11 cellular contexts compared by ENCODE assay signal in genomic region chr9:120791161-120791560, GRCh38. TPM values are rescaled to one million over a fixed set of nuclear protein-coding genes. Genes with fewer than 3 reads are reported as not detected.
DNase-seq lines count a peak whose midpoint lies in the region; TF ChIP-seq lines count a peak whose summit lies in the region.
"Had no signal": no experiment of that assay in that cellular context is flagged by ENCODE, and none has a peak within 500 bp of the region (broad histone marks: within the 10 kb centered on the region; RNA-seq: fewer than 3 reads in every experiment).

No MANE protein-coding gene starts in this region.

- no peaks in the 10 kb centered on the region for H3K27me3 Mint-ChIP-seq in activated CD4-positive, alpha-beta T cell treated with anti-CD3 and anti-CD28 coated beads, Interleukin-2, amount 10 ng/mL, durations not matched to agents 24 days and 14 days
- H3K27me3 Mint-ChIP-seq: stimulated activated naive B cell treated with anti-CD40 and anti-IgM and Interleukin-4, amounts not matched to agents 10 μg/mL and 1 μg/mL and 100 μg/mL, for 72 hours had no signal

- no peaks in the 10 kb centered on the region for H3K9me3 Mint-ChIP-seq in activated CD4-positive, alpha-beta T cell treated with anti-CD3 and anti-CD28 coated beads, Interleukin-2, amount 10 ng/mL, durations not matched to agents 24 days and 14 days
- H3K9me3 Mint-ChIP-seq: stimulated activated naive B cell treated with anti-CD40 and anti-IgM and Interleukin-4, amounts not matched to agents 10 μg/mL and 1 μg/mL and 100 μg/mL, for 72 hours had no signal

- peaks cover 37% of the 10 kb centered on the region for H3K4me1 ChIP-seq in OCI-LY7 (ENCODE audit: insufficient read depth, low read length, poor library complexity, severe bottlenecking)
- peaks cover 46 to 70% of the 10 kb centered on the region in 2 experiments for H3K4me1 ChIP-seq in neutrophil (ENCODE audit: control insufficient read depth in 1 of 2, insufficient read depth in 1 of 2, low read depth in 1 of 2, low read length in 1 of 2)

- CTCF ChIA-PET in OCI-LY7 (lab: Charles Lee; ENCODE audit: unreplicated experiment), result no interaction called here

- no peaks in the 10 kb centered on the region for H3K27me3 ChIP-seq in neutrophil

- H3K4me1 Mint-ChIP-seq in activated CD4-positive, alpha-beta T cell treated with anti-CD3 and anti-CD28 coated beads, Interleukin-2, amount 10 ng/mL, durations not matched to agents 24 days and 14 days, result peaks cover 54% of the 10 kb centered on the region

- no TSS peak for BruUV-seq in OCI-LY7 (replicated peaks; lab: Mats Ljungman, UMichigan)

- peaks cover 4% of the 10 kb centered on the region; the same call in 1 of the 2 replicates for H4K20me1 ChIP-seq in OCI-LY7 (ENCODE audit: insufficient read depth, low read length)

- peak overlapping the region; percentile 86 for H3K4me3 Mint-ChIP-seq in activated CD4-positive, alpha-beta T cell treated with anti-CD3 and anti-CD28 coated beads, Interleukin-2, amount 10 ng/mL, durations not matched to agents 24 days and 14 days

- intact Hi-C loops in activated CD4-positive, alpha-beta T cell treated with anti-CD3 and anti-CD28 coated beads, Interleukin-2, amount 10 ng/mL, durations not matched to agents 24 days and 14 days (cut with micrococcal nuclease), result loop anchor here (10.0 kb wide), 1 partner anchor 76 kb away; the partner anchor contains the start of gene MEGF9
- intact Hi-C loops in OCI-LY7 (cut with micrococcal nuclease; ENCODE audit: unreplicated experiment), result no loop called here

- no peak for DNase-seq in activated CD4-positive, alpha-beta T cell treated with anti-CD3 and anti-CD28 coated beads, Interleukin-2, amount 10 ng/mL, durations not matched to agents 24 days and 14 days
- no peak for DNase-seq in activated CD4-positive, alpha-beta T cell treated with anti-CD3 and anti-CD28 coated beads for 48 hours
- DNase-seq in OCI-LY7 (ENCODE audit: low spot score), result no peak
- peak; percentile 25 to 33 for DNase-seq in dermis microvascular lymphatic vessel endothelial cell (ENCODE audit: low read depth in 2 of 2)
- no peak for DNase-seq in stimulated activated CD4-positive, alpha-beta T cell treated with anti-CD3 and anti-CD28 coated beads, Interleukin-2, amount 100 ng/mL, for 24 hours
- no peak for DNase-seq in GM10266 (ENCODE audit: extremely low spot score)
- DNase-seq in cerebellar nuclear complex (lab: John Stamatoyannopoulos, UW), result no peak
- DNase-seq: ACHN; NCI-H2029 treated with DMSO at 0.1 percent for 48 hours; stimulated activated naive B cell treated with anti-CD40 and anti-IgM and Interleukin-4, amounts not matched to agents 10 μg/mL and 1 μg/mL and 100 μg/mL, for 72 hours had no signal

- H3K9me3 ChIP-seq in OCI-LY7 (ENCODE audit: low read length), result no peaks in the 10 kb centered on the region
- no peaks in the 10 kb centered on the region for H3K9me3 ChIP-seq in neutrophil

- peak overlapping the region; percentile 78 for H3K4me3 ChIP-seq in OCI-LY7 (ENCODE audit: low read depth, low read length, poor library complexity, severe bottlenecking)
- peak overlapping the region in 1 of 2 experiments; percentile 89 for H3K4me3 ChIP-seq in neutrophil (ENCODE audit: low read depth in 1 of 2, low read length in 1 of 2)

- peaks cover 43% of the 10 kb centered on the region for H3K36me3 Mint-ChIP-seq in activated CD4-positive, alpha-beta T cell treated with anti-CD3 and anti-CD28 coated beads, Interleukin-2, amount 10 ng/mL, durations not matched to agents 24 days and 14 days (ENCODE audit: low read depth)

- peak overlapping the region; percentile 93 for H3K4me2 ChIP-seq in OCI-LY7 (ENCODE audit: low read length)

- peaks cover 84% of the 10 kb centered on the region for H3K79me2 ChIP-seq in OCI-LY7 (ENCODE audit: insufficient read depth, low read depth, low read length)

- H3K36me3 ChIP-seq in OCI-LY7 (ENCODE audit: insufficient read depth, low read length) (peaks cover 57% of the 10 kb centered on the region), neutrophil (peaks cover 18% of the 10 kb centered on the region)

- no peaks in the 10 kb centered on the region for H3K9me2 ChIP-seq in OCI-LY7 (ENCODE audit: insufficient read depth, low read length)

- H2AFZ ChIP-seq in OCI-LY7 (ENCODE audit: low read length), result no peak overlapping the region

- H3K27ac Mint-ChIP-seq in activated CD4-positive, alpha-beta T cell treated with anti-CD3 and anti-CD28 coated beads, Interleukin-2, amount 10 ng/mL, durations not matched to agents 24 days and 14 days, result no peak overlapping the region

- POLR2A ChIA-PET in OCI-LY7 (lab: Charles Lee), result interaction anchor here (1.0 to 3.2 kb wide), 3 partner anchors 13 to 56 kb away, joined by 3 to 16 read pairs (median 4); partner anchors contain the start of gene PSMD5

- no peak for TF ChIP-seq CTCF in OCI-LY7 (conservative IDR thresholded peaks at IDR 0.05; ENCODE audit: low read length)
- no peak for TF ChIP-seq CTCF in neutrophil (IDR thresholded peaks at IDR 0.05)
- no peak for TF ChIP-seq CTCF in GM10266 (IDR thresholded peaks at IDR 0.05; ENCODE audit: control insufficient read depth, insufficient read depth, low read depth, missing control alignments)

- H3K27ac ChIP-seq in OCI-LY7 (ENCODE audit: low read depth, low read length, poor library complexity, severe bottlenecking), result no peak overlapping the region
- peak overlapping the region; percentile 92 for H3K27ac ChIP-seq in neutrophil

RNA-seq across cellular contexts. Expression of gene FBXW2, which starts 2.1 kb away (rescaled TPM):
- total RNA-seq in activated CD4-positive, alpha-beta T cell treated with anti-CD3 and anti-CD28 coated beads, Interleukin-2, amount 10 ng/mL, durations not matched to agents 24 days and 14 days, result 84.9 and 87.9 TPM in 2 replicates
- total RNA-seq in OCI-LY7 (2014; rRNA removed; shearing (Covaris generic)), result 30.0 and 32.7 TPM in 2 replicates
- 66.0 and 69.0 TPM in 2 replicates for total RNA-seq in OCI-LY7 (2022)
- 25.7 and 30.2 TPM in 2 replicates for total RNA-seq in dermis microvascular lymphatic vessel endothelial cell

RNA-seq across cellular contexts. Expression of gene PSMD5, which starts 51.6 kb away (rescaled TPM):
- total RNA-seq in activated CD4-positive, alpha-beta T cell treated with anti-CD3 and anti-CD28 coated beads, Interleukin-2, amount 10 ng/mL, durations not matched to agents 24 days and 14 days, result 58.1 and 63.7 TPM in 2 replicates
- 10.0 and 12.0 TPM in 2 replicates for total RNA-seq in OCI-LY7 (2014; rRNA removed; shearing (Covaris generic))
- total RNA-seq in OCI-LY7 (2022), result 33.3 and 36.8 TPM in 2 replicates
- total RNA-seq in dermis microvascular lymphatic vessel endothelial cell, result 18.2 and 21.0 TPM in 2 replicates

Comparison
In these comparisons a context has a peak if more than half of its experiments do, and no peak if none do; other contexts are left out.
1. DNase-seq: peak in dermis microvascular lymphatic vessel endothelial cell (2 of 2); none in activated CD4-positive, alpha-beta T cell treated with anti-CD3 and anti-CD28 coated beads, Interleukin-2, amount 10 ng/mL, durations not matched to agents 24 days and 14 days (single experiment), activated CD4-positive, alpha-beta T cell treated with anti-CD3 and anti-CD28 coated beads for 48 hours (single experiment), OCI-LY7 (single experiment), stimulated activated CD4-positive, alpha-beta T cell treated with anti-CD3 and anti-CD28 coated beads, Interleukin-2, amount 100 ng/mL, for 24 hours (0 of 2), GM10266 (single experiment) and cerebellar nuclear complex (0 of 2).